ENCODE assay signal across 27 cellular contexts in genomic region chr2:134818321-134818720, GRCh38. TPM values are rescaled to one million over a fixed set of nuclear protein-coding genes. Genes with fewer than 3 reads are reported as not detected.
A peak's percentile ranks its signal among the peaks of the same experiment; 100 is the strongest.
DNase-seq lines count a peak whose midpoint lies in the region; ATAC-seq, FAIRE-seq and TF ChIP-seq lines count a peak whose summit lies in the region.
"Had no signal": no experiment of that assay in that cellular context is flagged by ENCODE, and none has a peak within 500 bp of the region (broad histone marks: within the 10 kb centered on the region; RNA-seq: fewer than 3 reads in every experiment).

No MANE protein-coding gene starts in this region.

- H3K9ac ChIP-seq in PC-3 (ENCODE audit: low read length): peak overlapping the region; percentile 87

- TF ChIP-seq POLR2A in H54 (IDR thresholded peaks at IDR 0.05; ENCODE audit: low read depth, low read length): no peak

- FAIRE-seq in H54 (lab: Jason Lieb, UNC): peak; percentile 96
- FAIRE-seq: GM12891 had no signal

- no peaks in the 10 kb centered on the region for H4K20me1 ChIP-seq in PC-3 (ENCODE audit: low read length)

- no peaks in the 10 kb centered on the region for H3F3A ChIP-seq in PC-3 (ENCODE audit: low read length, unreplicated experiment)

- POLR2A ChIA-PET in PC-3 (lab: Charles Lee; ENCODE audit: unreplicated experiment): interaction anchor here (0.6 kb wide), 1 partner anchor 27 kb away, joined by 20 read pairs; no protein-coding TSS in a partner anchor

- no peak overlapping the region for H2AFZ ChIP-seq in PC-3 (ENCODE audit: low read length)

- H3K9me3 ChIP-seq in PC-3 (ENCODE audit: low read length): no peaks in the 10 kb centered on the region
- H3K9me3 ChIP-seq: adrenal gland, Caco-2, left ventricle myocardium inferior had no signal

- H3K27ac ChIP-seq in PC-3 (ENCODE audit: low read length): peak overlapping the region; percentile 98
- H3K27ac ChIP-seq: adrenal gland, left ventricle myocardium inferior, suprapubic skin had no signal

- peaks cover 35% of the 10 kb centered on the region for H3K4me1 ChIP-seq in PC-3 (ENCODE audit: insufficient read depth, low read length)
- H3K4me1 ChIP-seq: adrenal gland, Caco-2, left ventricle myocardium inferior, suprapubic skin had no signal

- no peaks in the 10 kb centered on the region for H3K9me2 ChIP-seq in PC-3 (replicated peaks; ENCODE audit: low read length)

- no peak for TF ChIP-seq CTCF in PC-3 (conservative IDR thresholded peaks at IDR 0.05; ENCODE audit: low read depth, low read length)
- no peak for TF ChIP-seq CTCF in epithelial cell of esophagus (IDR thresholded peaks at IDR 0.05; ENCODE audit: insufficient read depth, low read depth, low read length, missing control alignments)

- no peaks in the 10 kb centered on the region for H3K27me3 ChIP-seq in PC-3 (ENCODE audit: low read length)
- H3K27me3 ChIP-seq: adrenal gland, suprapubic skin had no signal

- no peaks in the 10 kb centered on the region for H3K79me2 ChIP-seq in PC-3 (ENCODE audit: low read length)

- no peaks in the 10 kb centered on the region for H3K36me3 ChIP-seq in PC-3 (ENCODE audit: low read depth, low read length)
- H3K36me3 ChIP-seq: adrenal gland, left ventricle myocardium inferior, suprapubic skin had no signal

- intact Hi-C loops in PC-3 (cut with micrococcal nuclease): loop anchor here (5.0 kb wide), 1 partner anchor 79 kb away; no protein-coding TSS in a partner anchor

- no TSS peak for BruUV-seq in PC-3 (replicated peaks; lab: Mats Ljungman, UMichigan)

- peak overlapping the region; percentile 60 for H3K4me2 ChIP-seq in PC-3 (ENCODE audit: low read length)

- DNase-seq in H54 (ENCODE audit: insufficient read length, low spot score): no peak
- peak; percentile 95 for DNase-seq in PC-3
- peak; percentile 96 for DNase-seq in epithelial cell of esophagus (ENCODE audit: low read depth)
- peak; percentile 70 for DNase-seq in renal cortical epithelial cell (ENCODE audit: low read depth)
- no peak for DNase-seq in SKM-1 (lab: John Stamatoyannopoulos, UW; ENCODE audit: unreplicated experiment)
- no peak for DNase-seq in NCI-H524 (lab: John Stamatoyannopoulos, UW)
- no peak for DNase-seq in NCI-H187 treated with DMSO at 0.1 percent for 48 hours (lab: John Stamatoyannopoulos, UW)
- DNase-seq: activated CD4-positive, alpha-beta T cell treated with anti-CD3 and anti-CD28 coated beads for 1 hour; activated effector memory CD4-positive, alpha-beta T cell treated with anti-CD3 and anti-CD28 coated beads, Interleukin-2, amount 50 U/mL, for 16 hours; AML-193; Caco-2; effector memory CD8-positive, alpha-beta T cell; GDM1; hypothalamus; left ventricle myocardium inferior; NCI-H146; SIG-M5; stimulated activated CD4-positive, alpha-beta T cell treated with anti-CD3 and anti-CD28 coated beads, Interleukin-4, amount 100 ng/mL, for 4 hours; stimulated activated CD8-positive, alpha-beta memory T cell treated with anti-CD3 and anti-CD28 coated beads, Interleukin-4, amount 100 ng/mL, for 48 hours had no signal

- ATAC-seq in PC-3: peak; percentile 82
- ATAC-seq in HG02763 (IDR thresholded peaks at IDR 0.05; ENCODE audit: unreplicated experiment): no peak
- ATAC-seq: effector memory CD8-positive, alpha-beta T cell had no signal

- CTCF ChIA-PET in PC-3 (lab: Charles Lee): no interaction called here

- H3K4me3 ChIP-seq in PC-3 (ENCODE audit: low read length): no peak overlapping the region
- no peak overlapping the region for H3K4me3 ChIP-seq in epithelial cell of esophagus (ENCODE audit: low read length)
- H3K4me3 ChIP-seq: adrenal gland, left ventricle myocardium inferior, suprapubic skin had no signal

RNA-seq across cellular contexts. Expression of gene ACMSD, which starts 20.1 kb away (rescaled TPM):
- total RNA-seq in PC-3 (2014; rRNA removed) (not detected in 2 replicates), renal cortical epithelial cell (3.3 and 21.7 TPM in 2 replicates)
- total RNA-seq: Caco-2; left ventricle myocardium inferior; LHCN-M2; NCI-H460; omental fat pad; T-helper 2 cell treated with Interferon-gamma antibody and Interleukin-4, amounts not matched to agents 100 ng/mL and 5 ng/mL, for 36 hours had no signal

Comparison
In these comparisons a context has a peak if more than half of its experiments do, and no peak if none do; other contexts are left out.
1. DNase-seq: peak in PC-3 (single experiment), epithelial cell of esophagus (single experiment) and renal cortical epithelial cell (single experiment); none in H54 (single experiment), SKM-1 (single experiment), NCI-H524 (0 of 2) and NCI-H187 treated with DMSO at 0.1 percent for 48 hours (single experiment).